1 cellular context compared by ENCODE assay signal in the genomic region with DNA sequence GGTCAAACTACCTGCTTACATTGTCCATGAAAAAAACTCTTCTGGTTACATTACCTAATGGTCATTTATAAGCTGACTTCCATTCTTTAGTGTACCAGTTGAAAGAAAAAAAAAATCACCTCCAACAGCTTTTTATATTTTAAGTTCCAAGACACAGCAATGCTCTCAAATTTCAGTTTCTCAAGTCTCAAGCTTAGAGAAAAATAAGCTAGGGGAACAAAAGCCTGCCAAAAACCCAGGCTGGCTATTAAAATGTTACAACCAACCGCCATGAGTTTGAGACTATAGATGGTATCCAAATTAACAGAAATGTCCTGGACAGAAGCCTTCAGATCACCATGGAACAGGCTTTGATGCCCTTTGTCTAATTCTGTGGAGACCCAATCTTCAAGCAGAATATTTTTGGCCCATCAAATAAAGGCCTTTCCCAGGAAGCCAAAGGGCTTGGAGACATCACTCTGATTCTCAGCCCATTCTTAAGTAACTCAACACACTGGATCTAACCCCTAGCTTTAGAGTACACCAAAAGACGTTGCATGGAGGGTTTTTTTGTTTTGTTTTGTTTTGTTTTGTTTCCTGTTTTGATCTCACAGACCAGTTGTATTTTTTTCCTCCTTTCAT.
TF ChIP-seq lines count a peak whose summit lies in the region.

No MANE protein-coding gene starts in this region.

TF ChIP-seq in IMR-90, 13 proteins besides CTCF, POLR2A, EP300 and RAD21:
- no peak for TF ChIP-seq CEBPB (IDR thresholded peaks at IDR 0.05; ENCODE audit: low read depth, low read length)
- no peak for TF ChIP-seq BHLHE40 (IDR thresholded peaks at IDR 0.05; ENCODE audit: low read depth, low read length)
- TF ChIP-seq, protein P1, sequence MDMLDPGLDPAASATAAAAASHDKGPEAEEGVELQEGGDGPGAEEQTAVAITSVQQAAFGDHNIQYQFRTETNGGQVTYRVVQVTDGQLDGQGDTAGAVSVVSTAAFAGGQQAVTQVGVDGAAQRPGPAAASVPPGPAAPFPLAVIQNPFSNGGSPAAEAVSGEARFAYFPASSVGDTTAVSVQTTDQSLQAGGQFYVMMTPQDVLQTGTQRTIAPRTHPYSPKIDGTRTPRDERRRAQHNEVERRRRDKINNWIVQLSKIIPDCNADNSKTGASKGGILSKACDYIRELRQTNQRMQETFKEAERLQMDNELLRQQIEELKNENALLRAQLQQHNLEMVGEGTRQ (IDR thresholded peaks at IDR 0.05; ENCODE audit: low read depth, low read length) = no peak
- no peak for TF ChIP-seq FOS (IDR thresholded peaks at IDR 0.05; ENCODE audit: low read depth, low read length)
- no peak for TF ChIP-seq ELK1 (IDR thresholded peaks at IDR 0.05; ENCODE audit: borderline replicate concordance, low read depth, low read length)
- TF ChIP-seq RFX5 (IDR thresholded peaks at IDR 0.05; ENCODE audit: low read depth, low read length) = no peak
- TF ChIP-seq MAZ (IDR thresholded peaks at IDR 0.05; ENCODE audit: borderline replicate concordance, low read depth, low read length) = no peak
- no peak for TF ChIP-seq SMC3 (IDR thresholded peaks at IDR 0.05; ENCODE audit: low read depth, low read length)
